ENCODE assay signal across 1 cellular context in the genomic region with DNA sequence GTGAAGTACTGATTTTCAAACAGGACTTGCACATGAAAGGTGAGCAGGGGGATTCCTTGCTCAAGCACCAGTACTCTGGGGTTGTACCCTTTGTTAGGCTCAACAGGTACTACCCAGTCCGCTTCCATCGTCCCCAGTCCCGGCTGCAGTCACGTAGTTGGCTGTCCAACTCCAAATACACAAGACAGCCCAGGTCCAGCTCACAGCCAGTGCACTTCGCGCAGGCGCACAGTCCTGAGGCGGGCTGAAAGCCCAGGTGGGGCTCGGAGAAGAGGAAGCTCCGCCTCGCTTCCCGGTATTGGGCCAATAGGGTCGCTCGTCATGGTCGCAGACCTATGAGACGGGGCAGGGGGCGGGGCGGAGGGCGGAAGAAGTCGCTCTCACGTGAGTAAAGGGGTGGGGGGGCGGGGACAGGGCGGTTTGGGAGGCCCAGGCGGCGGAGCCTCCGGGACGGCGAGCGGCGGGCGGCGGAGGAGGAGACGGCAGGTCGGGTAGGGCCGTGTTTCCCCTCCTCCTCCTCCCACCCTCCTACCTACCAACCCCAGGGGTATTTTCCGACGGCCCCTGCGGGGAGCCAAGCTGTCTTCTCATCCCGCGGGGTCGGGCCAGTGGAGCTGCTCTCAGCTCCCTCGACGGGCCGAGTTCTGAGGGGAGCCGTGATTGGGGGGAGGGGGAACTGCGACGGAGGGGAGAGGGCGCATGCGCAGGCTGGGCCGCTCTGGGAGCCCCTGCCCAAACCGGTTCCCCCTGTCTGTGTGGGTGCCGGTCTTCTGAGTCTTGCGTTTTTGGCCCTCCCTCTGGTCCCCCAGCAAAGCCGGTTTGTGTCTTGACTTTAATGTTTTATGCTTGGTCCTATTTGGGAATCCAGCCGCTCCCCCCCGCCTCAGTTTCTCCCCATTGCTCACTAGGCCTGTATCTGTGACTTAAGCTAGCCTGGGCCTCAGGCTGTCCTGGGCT.
TF ChIP-seq lines count a peak whose summit lies in the region.

A gene (plus strand): TSS at position 418 of the 957 bp plus-strand sequence. CDS start 16,040 bp downstream, outside the sequence.

TF ChIP-seq in HepG2, 621 proteins besides CTCF, POLR2A, EP300 and RAD21 (continued from another document and continues in another):
- TF ChIP-seq, protein P1, sequence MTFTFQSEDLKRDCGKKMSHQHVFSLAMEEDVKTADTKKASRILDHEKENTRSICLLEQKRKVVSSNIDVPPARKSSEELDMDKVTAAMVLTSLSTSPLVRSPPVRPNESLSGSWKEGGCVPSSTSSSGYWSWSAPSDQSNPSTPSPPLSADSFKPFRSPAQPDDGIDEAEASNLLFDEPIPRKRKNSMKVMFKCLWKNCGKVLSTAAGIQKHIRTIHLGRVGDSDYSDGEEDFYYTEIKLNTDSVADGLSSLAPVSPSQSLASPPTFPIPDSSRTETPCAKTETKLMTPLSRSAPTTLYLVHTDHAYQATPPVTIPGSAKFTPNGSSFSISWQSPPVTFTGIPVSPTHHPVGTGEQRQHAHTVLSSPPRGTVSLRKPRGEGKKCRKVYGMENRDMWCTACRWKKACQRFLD (CRISPR knock-in tag; IDR thresholded peaks at IDR 0.05; ENCODE audit: borderline replicate concordance) = 0 out of 2 replicates have a peak, but pooled peaks have one; percentile 26
- TF ChIP-seq HDAC1 (CRISPR knock-in tag; IDR thresholded peaks at IDR 0.05) (peak; percentile 8; the same call in 1 of the 2 replicates), NFKB2 (CRISPR knock-in tag; IDR thresholded peaks at IDR 0.05; ENCODE audit: borderline replicate concordance) (peak; percentile 70; the same call in 1 of the 2 replicates), HOXA9 (CRISPR knock-in tag; IDR thresholded peaks at IDR 0.05; ENCODE audit: borderline replicate concordance) (no peak), ZNF7 (CRISPR knock-in tag; IDR thresholded peaks at IDR 0.05) (no peak), SALL2 (CRISPR knock-in tag; IDR thresholded peaks at IDR 0.05) (peak; percentile 93), ZNF326 (CRISPR knock-in tag; IDR thresholded peaks at IDR 0.05; ENCODE audit: borderline replicate concordance) (no peak), ZNF101 (CRISPR knock-in tag; IDR thresholded peaks at IDR 0.05; ENCODE audit: borderline replicate concordance, low read depth) (0 out of 2 replicates have a peak, but pooled peaks have one; percentile 15), DMAP1 (CRISPR knock-in tag; IDR thresholded peaks at IDR 0.05) (peak; percentile 70; the same call in 1 of the 2 replicates), ASH2L (IDR thresholded peaks at IDR 0.05; ENCODE audit: insufficient read length, low read depth, low read length) (peak; percentile 49), ZNF792 (CRISPR knock-in tag; IDR thresholded peaks at IDR 0.05) (0 out of 2 replicates have a peak, but pooled peaks have one; percentile 51), GATAD1 (CRISPR knock-in tag; IDR thresholded peaks at IDR 0.05) (peak; percentile 57), NR3C1 (CRISPR knock-in tag; IDR thresholded peaks at IDR 0.05) (no peak), PITX1 (CRISPR knock-in tag; IDR thresholded peaks at IDR 0.05) (no peak), ATF1 (CRISPR knock-in tag; IDR thresholded peaks at IDR 0.05) (no peak), FOSL2 (CRISPR knock-in tag; IDR thresholded peaks at IDR 0.05) (no peak; the same call in 1 of the 2 replicates), SRSF1 (optimal IDR thresholded peaks at IDR 0.05; ENCODE audit: low read depth, low read length) (no peak), ZNF446 (CRISPR knock-in tag; IDR thresholded peaks at IDR 0.05) (no peak), ZBTB8A (CRISPR knock-in tag; IDR thresholded peaks at IDR 0.05; ENCODE audit: borderline replicate concordance, low read depth) (no peak), GABPB1 (CRISPR knock-in tag; IDR thresholded peaks at IDR 0.05) (peak; percentile 87), RFX1 (IDR thresholded peaks at IDR 0.05) (no peak), ZNF747 (CRISPR knock-in tag; IDR thresholded peaks at IDR 0.05; ENCODE audit: borderline replicate concordance) (no peak), XRCC5 (optimal IDR thresholded peaks at IDR 0.05; ENCODE audit: low read length) (peak; percentile 66), SOX5 (CRISPR knock-in tag; IDR thresholded peaks at IDR 0.05; ENCODE audit: borderline replicate concordance) (0 out of 2 replicates have a peak, but pooled peaks have one; percentile 7), HOXA3 (CRISPR knock-in tag; IDR thresholded peaks at IDR 0.05) (peak; percentile 37; the same call in 1 of the 2 replicates), ADNP (CRISPR knock-in tag; IDR thresholded peaks at IDR 0.05) (no peak)
- TF ChIP-seq, protein P2, sequence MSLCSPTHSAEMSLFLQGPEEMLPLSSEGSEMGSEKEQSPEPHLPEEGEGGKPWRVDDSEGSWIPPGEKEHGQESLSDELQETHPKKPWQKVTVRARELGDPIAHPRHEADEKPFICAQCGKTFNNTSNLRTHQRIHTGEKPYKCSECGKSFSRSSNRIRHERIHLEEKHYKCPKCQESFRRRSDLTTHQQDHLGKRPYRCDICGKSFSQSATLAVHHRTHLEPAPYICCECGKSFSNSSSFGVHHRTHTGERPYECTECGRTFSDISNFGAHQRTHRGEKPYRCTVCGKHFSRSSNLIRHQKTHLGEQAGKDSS (CRISPR knock-in tag; IDR thresholded peaks at IDR 0.05; ENCODE audit: borderline replicate concordance, low read depth) = no peak
- TF ChIP-seq, protein P3, sequence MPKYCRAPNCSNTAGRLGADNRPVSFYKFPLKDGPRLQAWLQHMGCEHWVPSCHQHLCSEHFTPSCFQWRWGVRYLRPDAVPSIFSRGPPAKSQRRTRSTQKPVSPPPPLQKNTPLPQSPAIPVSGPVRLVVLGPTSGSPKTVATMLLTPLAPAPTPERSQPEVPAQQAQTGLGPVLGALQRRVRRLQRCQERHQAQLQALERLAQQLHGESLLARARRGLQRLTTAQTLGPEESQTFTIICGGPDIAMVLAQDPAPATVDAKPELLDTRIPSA (CRISPR knock-in tag; IDR thresholded peaks at IDR 0.05; ENCODE audit: borderline replicate concordance) = no peak; the same call in 1 of the 2 replicates
- TF ChIP-seq, protein P4, sequence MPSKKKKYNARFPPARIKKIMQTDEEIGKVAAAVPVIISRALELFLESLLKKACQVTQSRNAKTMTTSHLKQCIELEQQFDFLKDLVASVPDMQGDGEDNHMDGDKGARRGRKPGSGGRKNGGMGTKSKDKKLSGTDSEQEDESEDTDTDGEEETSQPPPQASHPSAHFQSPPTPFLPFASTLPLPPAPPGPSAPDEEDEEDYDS (CRISPR knock-in tag; IDR thresholded peaks at IDR 0.05) = peak; percentile 66
- TF ChIP-seq, protein P5, sequence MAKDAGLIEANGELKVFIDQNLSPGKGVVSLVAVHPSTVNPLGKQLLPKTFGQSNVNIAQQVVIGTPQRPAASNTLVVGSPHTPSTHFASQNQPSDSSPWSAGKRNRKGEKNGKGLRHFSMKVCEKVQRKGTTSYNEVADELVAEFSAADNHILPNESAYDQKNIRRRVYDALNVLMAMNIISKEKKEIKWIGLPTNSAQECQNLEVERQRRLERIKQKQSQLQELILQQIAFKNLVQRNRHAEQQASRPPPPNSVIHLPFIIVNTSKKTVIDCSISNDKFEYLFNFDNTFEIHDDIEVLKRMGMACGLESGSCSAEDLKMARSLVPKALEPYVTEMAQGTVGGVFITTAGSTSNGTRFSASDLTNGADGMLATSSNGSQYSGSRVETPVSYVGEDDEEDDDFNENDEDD (CRISPR knock-in tag; IDR thresholded peaks at IDR 0.05; ENCODE audit: borderline replicate concordance) = peak; percentile 7; the same call in 1 of the 2 replicates
- TF ChIP-seq, protein P6, sequence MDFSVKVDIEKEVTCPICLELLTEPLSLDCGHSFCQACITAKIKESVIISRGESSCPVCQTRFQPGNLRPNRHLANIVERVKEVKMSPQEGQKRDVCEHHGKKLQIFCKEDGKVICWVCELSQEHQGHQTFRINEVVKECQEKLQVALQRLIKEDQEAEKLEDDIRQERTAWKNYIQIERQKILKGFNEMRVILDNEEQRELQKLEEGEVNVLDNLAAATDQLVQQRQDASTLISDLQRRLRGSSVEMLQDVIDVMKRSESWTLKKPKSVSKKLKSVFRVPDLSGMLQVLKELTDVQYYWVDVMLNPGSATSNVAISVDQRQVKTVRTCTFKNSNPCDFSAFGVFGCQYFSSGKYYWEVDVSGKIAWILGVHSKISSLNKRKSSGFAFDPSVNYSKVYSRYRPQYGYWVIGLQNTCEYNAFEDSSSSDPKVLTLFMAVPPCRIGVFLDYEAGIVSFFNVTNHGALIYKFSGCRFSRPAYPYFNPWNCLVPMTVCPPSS (IDR thresholded peaks at IDR 0.05) = no peak
- TF ChIP-seq, protein P7, sequence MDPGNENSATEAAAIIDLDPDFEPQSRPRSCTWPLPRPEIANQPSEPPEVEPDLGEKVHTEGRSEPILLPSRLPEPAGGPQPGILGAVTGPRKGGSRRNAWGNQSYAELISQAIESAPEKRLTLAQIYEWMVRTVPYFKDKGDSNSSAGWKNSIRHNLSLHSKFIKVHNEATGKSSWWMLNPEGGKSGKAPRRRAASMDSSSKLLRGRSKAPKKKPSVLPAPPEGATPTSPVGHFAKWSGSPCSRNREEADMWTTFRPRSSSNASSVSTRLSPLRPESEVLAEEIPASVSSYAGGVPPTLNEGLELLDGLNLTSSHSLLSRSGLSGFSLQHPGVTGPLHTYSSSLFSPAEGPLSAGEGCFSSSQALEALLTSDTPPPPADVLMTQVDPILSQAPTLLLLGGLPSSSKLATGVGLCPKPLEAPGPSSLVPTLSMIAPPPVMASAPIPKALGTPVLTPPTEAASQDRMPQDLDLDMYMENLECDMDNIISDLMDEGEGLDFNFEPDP (CRISPR knock-in tag; conservative IDR thresholded peaks at IDR 0.05) = no peak
- TF ChIP-seq, protein P8, sequence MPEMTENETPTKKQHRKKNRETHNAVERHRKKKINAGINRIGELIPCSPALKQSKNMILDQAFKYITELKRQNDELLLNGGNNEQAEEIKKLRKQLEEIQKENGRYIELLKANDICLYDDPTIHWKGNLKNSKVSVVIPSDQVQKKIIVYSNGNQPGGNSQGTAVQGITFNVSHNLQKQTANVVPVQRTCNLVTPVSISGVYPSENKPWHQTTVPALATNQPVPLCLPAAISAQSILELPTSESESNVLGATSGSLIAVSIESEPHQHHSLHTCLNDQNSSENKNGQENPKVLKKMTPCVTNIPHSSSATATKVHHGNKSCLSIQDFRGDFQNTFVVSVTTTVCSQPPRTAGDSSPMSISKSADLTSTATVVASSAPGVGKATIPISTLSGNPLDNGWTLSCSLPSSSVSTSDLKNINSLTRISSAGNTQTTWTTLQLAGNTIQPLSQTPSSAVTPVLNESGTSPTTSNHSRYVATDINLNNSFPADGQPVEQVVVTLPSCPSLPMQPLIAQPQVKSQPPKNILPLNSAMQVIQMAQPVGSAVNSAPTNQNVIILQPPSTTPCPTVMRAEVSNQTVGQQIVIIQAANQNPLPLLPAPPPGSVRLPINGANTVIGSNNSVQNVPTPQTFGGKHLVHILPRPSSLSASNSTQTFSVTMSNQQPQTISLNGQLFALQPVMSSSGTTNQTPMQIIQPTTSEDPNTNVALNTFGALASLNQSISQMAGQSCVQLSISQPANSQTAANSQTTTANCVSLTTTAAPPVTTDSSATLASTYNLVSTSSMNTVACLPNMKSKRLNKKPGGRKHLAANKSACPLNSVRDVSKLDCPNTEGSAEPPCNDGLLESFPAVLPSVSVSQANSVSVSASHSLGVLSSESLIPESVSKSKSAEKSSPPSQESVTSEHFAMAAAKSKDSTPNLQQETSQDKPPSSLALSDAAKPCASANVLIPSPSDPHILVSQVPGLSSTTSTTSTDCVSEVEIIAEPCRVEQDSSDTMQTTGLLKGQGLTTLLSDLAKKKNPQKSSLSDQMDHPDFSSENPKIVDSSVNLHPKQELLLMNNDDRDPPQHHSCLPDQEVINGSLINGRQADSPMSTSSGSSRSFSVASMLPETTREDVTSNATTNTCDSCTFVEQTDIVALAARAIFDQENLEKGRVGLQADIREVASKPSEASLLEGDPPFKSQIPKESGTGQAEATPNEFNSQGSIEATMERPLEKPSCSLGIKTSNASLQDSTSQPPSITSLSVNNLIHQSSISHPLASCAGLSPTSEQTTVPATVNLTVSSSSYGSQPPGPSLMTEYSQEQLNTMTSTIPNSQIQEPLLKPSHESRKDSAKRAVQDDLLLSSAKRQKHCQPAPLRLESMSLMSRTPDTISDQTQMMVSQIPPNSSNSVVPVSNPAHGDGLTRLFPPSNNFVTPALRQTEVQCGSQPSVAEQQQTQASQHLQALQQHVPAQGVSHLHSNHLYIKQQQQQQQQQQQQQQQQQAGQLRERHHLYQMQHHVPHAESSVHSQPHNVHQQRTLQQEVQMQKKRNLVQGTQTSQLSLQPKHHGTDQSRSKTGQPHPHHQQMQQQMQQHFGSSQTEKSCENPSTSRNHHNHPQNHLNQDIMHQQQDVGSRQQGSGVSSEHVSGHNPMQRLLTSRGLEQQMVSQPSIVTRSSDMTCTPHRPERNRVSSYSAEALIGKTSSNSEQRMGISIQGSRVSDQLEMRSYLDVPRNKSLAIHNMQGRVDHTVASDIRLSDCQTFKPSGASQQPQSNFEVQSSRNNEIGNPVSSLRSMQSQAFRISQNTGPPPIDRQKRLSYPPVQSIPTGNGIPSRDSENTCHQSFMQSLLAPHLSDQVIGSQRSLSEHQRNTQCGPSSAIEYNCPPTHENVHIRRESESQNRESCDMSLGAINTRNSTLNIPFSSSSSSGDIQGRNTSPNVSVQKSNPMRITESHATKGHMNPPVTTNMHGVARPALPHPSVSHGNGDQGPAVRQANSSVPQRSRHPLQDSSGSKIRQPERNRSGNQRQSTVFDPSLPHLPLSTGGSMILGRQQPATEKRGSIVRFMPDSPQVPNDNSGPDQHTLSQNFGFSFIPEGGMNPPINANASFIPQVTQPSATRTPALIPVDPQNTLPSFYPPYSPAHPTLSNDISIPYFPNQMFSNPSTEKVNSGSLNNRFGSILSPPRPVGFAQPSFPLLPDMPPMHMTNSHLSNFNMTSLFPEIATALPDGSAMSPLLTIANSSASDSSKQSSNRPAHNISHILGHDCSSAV (CRISPR knock-in tag; IDR thresholded peaks at IDR 0.05; ENCODE audit: borderline replicate concordance) = no peak
- TF ChIP-seq, protein P9, sequence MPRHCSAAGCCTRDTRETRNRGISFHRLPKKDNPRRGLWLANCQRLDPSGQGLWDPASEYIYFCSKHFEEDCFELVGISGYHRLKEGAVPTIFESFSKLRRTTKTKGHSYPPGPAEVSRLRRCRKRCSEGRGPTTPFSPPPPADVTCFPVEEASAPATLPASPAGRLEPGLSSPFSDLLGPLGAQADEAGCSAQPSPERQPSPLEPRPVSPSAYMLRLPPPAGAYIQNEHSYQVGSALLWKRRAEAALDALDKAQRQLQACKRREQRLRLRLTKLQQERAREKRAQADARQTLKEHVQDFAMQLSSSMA (CRISPR knock-in tag; IDR thresholded peaks at IDR 0.05) = no peak
- TF ChIP-seq, protein P10, sequence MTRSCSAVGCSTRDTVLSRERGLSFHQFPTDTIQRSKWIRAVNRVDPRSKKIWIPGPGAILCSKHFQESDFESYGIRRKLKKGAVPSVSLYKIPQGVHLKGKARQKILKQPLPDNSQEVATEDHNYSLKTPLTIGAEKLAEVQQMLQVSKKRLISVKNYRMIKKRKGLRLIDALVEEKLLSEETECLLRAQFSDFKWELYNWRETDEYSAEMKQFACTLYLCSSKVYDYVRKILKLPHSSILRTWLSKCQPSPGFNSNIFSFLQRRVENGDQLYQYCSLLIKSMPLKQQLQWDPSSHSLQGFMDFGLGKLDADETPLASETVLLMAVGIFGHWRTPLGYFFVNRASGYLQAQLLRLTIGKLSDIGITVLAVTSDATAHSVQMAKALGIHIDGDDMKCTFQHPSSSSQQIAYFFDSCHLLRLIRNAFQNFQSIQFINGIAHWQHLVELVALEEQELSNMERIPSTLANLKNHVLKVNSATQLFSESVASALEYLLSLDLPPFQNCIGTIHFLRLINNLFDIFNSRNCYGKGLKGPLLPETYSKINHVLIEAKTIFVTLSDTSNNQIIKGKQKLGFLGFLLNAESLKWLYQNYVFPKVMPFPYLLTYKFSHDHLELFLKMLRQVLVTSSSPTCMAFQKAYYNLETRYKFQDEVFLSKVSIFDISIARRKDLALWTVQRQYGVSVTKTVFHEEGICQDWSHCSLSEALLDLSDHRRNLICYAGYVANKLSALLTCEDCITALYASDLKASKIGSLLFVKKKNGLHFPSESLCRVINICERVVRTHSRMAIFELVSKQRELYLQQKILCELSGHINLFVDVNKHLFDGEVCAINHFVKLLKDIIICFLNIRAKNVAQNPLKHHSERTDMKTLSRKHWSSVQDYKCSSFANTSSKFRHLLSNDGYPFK (CRISPR knock-in tag; IDR thresholded peaks at IDR 0.05; ENCODE audit: borderline replicate concordance) = no peak
